In genomic region chr16:83887564-83887963, GRCh38 we compare ENCODE assay signal across 14 cellular contexts.
"Had no signal": no experiment of that assay in that cellular context is flagged by ENCODE, and none has a peak within 500 bp of the region (broad histone marks: within the 10 kb centered on the region; RNA-seq: fewer than 3 reads in every experiment).

No MANE protein-coding gene starts in this region.

- DNase-seq: activated CD4-positive, alpha-beta T cell treated with anti-CD3 and anti-CD28 coated beads, Interleukin-2, amount 50 U/mL, for 1 hour; activated CD8-positive, alpha-beta memory T cell treated with anti-CD3 and anti-CD28 coated beads for 24 hours; activated naive CD4-positive, alpha-beta T cell; activated naive CD8-positive, alpha-beta T cell treated with anti-CD3 and anti-CD28 coated beads, Interleukin-2, amount 10 ng/mL, durations not matched to agents 7 days and 5 days; brain microvascular endothelial cell; effector memory CD4-positive, alpha-beta T cell; left cardiac atrium; lower lobe of right lung; naive thymus-derived CD4-positive, alpha-beta T cell; occipital lobe; stimulated activated CD4-positive, alpha-beta T cell treated with anti-CD3 and anti-CD28 coated beads, Interleukin-12 subunit alpha, Interleukin-12 subunit beta, amount 100 ng/mL, for 4 hours; stimulated activated CD4-positive, alpha-beta T cell treated with anti-CD3 and anti-CD28 coated beads, Interleukin-2, amount 100 ng/mL, for 24 hours; uterus had no signal

- H3K36me3 Mint-ChIP-seq: activated naive CD8-positive, alpha-beta T cell treated with anti-CD3 and anti-CD28 coated beads, Interleukin-2, amount 10 ng/mL, durations not matched to agents 7 days and 5 days had no signal

- H3K4me1 ChIP-seq: lower lobe of right lung, thyroid gland, uterus had no signal

- H3K9me3 ChIP-seq: lower lobe of right lung, thyroid gland, uterus had no signal

- H3K27ac ChIP-seq: brain microvascular endothelial cell, lower lobe of right lung, thyroid gland, uterus had no signal

- H3K4me3 Mint-ChIP-seq: activated naive CD8-positive, alpha-beta T cell treated with anti-CD3 and anti-CD28 coated beads, Interleukin-2, amount 10 ng/mL, durations not matched to agents 7 days and 5 days; naive thymus-derived CD4-positive, alpha-beta T cell had no signal

- H3K36me3 ChIP-seq: brain microvascular endothelial cell, lower lobe of right lung, thyroid gland, uterus had no signal

- H3K4me3 ChIP-seq: lower lobe of right lung, thyroid gland, uterus had no signal

- H3K4me1 Mint-ChIP-seq: activated naive CD8-positive, alpha-beta T cell treated with anti-CD3 and anti-CD28 coated beads, Interleukin-2, amount 10 ng/mL, durations not matched to agents 7 days and 5 days; naive thymus-derived CD4-positive, alpha-beta T cell had no signal

- H3K27ac Mint-ChIP-seq: activated naive CD8-positive, alpha-beta T cell treated with anti-CD3 and anti-CD28 coated beads, Interleukin-2, amount 10 ng/mL, durations not matched to agents 7 days and 5 days; naive thymus-derived CD4-positive, alpha-beta T cell had no signal

- H3K27me3 ChIP-seq: thyroid gland, uterus had no signal
